Comparison of ENCODE assay signal across 17 cellular contexts in the genomic region with DNA sequence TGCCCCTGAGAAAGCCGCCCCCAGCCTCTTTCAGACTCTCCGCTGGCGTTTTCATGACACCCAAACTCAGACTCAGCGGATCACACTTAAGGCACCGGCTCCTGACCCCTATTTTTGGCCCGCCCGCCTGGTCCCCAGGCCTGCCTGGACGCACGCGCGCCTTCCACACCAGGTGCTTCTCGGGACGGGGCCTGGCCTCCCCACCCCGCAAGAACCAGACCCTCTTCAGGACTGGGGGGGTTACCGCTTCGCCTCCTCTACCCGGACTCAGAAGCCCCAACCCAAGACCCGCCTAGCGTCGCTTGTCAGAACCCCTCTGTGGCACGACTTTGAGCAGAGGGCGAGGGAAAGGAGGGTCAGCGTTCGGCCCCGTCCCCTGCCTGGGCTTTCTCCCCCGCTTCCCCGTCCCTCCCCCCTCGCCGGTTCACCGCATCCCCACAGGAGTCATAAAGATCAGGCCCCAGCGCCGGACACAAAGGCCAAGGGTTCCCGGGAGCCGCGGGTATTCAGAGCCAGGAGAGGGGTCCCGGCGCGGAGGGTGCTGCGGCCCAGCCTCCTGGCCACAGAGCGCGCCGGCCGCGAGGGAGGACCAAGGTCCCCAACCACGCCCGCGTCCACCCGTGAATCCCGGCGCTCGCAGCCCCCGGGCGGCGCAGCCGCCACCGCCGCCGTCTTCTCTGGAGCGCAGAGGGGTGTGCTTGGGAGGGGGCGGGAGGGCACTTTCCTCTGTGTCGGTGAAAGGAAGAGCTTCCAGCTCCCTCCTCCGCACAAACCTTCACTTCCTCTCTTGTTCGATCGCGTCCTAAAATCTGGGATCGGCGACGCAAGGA.
DNase-seq lines count a peak whose midpoint lies in the region; ATAC-seq and TF ChIP-seq lines count a peak whose summit lies in the region.
"Had no signal": no experiment of that assay in that cellular context is flagged by ENCODE, and none has a peak within 500 bp of the region (broad histone marks: within the 10 kb centered on the region; RNA-seq: fewer than 3 reads in every experiment).

No MANE protein-coding gene starts in this region.

- no peaks in the 10 kb centered on the region for H3K9me3 ChIP-seq in Peyer's patch
- peaks cover 23% of the 10 kb centered on the region for H3K9me3 ChIP-seq in iPS-20b (ENCODE audit: insufficient read depth, low read depth, low read length)
- H3K9me3 ChIP-seq: tibial artery had no signal

- H3K4me1 ChIP-seq in Peyer's patch (peaks cover 0 to 53% (median 0%) of the 10 kb centered on the region in 4 donors), iPS-20b (ENCODE audit: insufficient read depth, low read length) (no peaks in the 10 kb centered on the region)

- peaks cover 0 to 58% of the 10 kb centered on the region in 2 donors for H3K27me3 ChIP-seq in Peyer's patch
- H3K27me3 ChIP-seq in iPS-20b (ENCODE audit: insufficient read depth, low read length) = peaks cover 93% of the 10 kb centered on the region

- no peak overlapping the region for H3K9ac ChIP-seq in iPS-20b (ENCODE audit: low read depth, low read length)

- intact Hi-C loops in sciatic nerve (cut with DNase I) = no loop called here

- TF ChIP-seq CTCF in Peyer's patch (IDR thresholded peaks at IDR 0.05) = no peak

- no peaks in the 10 kb centered on the region for H3K36me3 ChIP-seq in Peyer's patch
- no peaks in the 10 kb centered on the region for H3K36me3 ChIP-seq in iPS-20b (ENCODE audit: insufficient read depth, low read depth, low read length)
- H3K36me3 ChIP-seq: tibial artery had no signal

- ATAC-seq in sciatic nerve (no peak), HG02938 (IDR thresholded peaks at IDR 0.05; ENCODE audit: unreplicated experiment) (no peak)
- ATAC-seq: activated naive CD8-positive, alpha-beta T cell treated with anti-CD3 and anti-CD28 coated beads, Interleukin-2, amount 50 U/mL, for 24 hours; PC-3 had no signal

- no peak for TF ChIP-seq POLR2A in Peyer's patch (IDR thresholded peaks at IDR 0.05)

- H3K4me3 ChIP-seq in Peyer's patch (no peak overlapping the region), iPS-20b (ENCODE audit: low read length) (peak overlapping the region; percentile 43; the same call in 1 of the 2 replicates)

- H3K27ac ChIP-seq in Peyer's patch = no peak overlapping the region
- no peak overlapping the region for H3K27ac ChIP-seq in iPS-20b (ENCODE audit: low read length)
- H3K27ac ChIP-seq: HL-60, tibial artery had no signal

- DNase-seq in activated effector memory CD4-positive, alpha-beta T cell treated with anti-CD3 and anti-CD28 coated beads, Interleukin-2, amount 50 U/mL, for 16 hours = peak; percentile 55
- DNase-seq in activated effector memory CD4-positive, alpha-beta T cell treated with Interleukin-2 at 50 U/mL for 16 hours = no peak
- DNase-seq in Peyer's patch = peak in 2 of 3 donors; percentile 24 to 45
- peak; percentile 50 for DNase-seq in sciatic nerve (ENCODE audit: low spot score)
- DNase-seq in RPMI8226 = no peak
- no peak for DNase-seq in NCI-H69 (lab: John Stamatoyannopoulos, UW)
- DNase-seq: ACHN; activated CD4-positive, CD25-positive, alpha-beta regulatory T cell; activated naive CD8-positive, alpha-beta T cell treated with anti-CD3 and anti-CD28 coated beads, Interleukin-2, amount 50 U/mL, for 24 hours; Kasumi-1; NCI-H1417 treated with DMSO at 0.1 percent for 48 hours; PC-3; stimulated activated CD4-positive, alpha-beta T cell treated with anti-CD3 and anti-CD28 coated beads, Interleukin-2, amount 100 ng/mL, for 24 hours had no signal

Comparison
In these comparisons a context has a peak if more than half of its experiments do, and no peak if none do; other contexts are left out.
1. DNase-seq: peak in activated effector memory CD4-positive, alpha-beta T cell treated with anti-CD3 and anti-CD28 coated beads, Interleukin-2, amount 50 U/mL, for 16 hours (single experiment), Peyer's patch (2 of 3) and sciatic nerve (single experiment); none in activated effector memory CD4-positive, alpha-beta T cell treated with Interleukin-2 at 50 U/mL for 16 hours (single experiment), RPMI8226 (single experiment) and NCI-H69 (single experiment).